Comparison of ENCODE assay signal across 24 cellular contexts in the genomic region with DNA sequence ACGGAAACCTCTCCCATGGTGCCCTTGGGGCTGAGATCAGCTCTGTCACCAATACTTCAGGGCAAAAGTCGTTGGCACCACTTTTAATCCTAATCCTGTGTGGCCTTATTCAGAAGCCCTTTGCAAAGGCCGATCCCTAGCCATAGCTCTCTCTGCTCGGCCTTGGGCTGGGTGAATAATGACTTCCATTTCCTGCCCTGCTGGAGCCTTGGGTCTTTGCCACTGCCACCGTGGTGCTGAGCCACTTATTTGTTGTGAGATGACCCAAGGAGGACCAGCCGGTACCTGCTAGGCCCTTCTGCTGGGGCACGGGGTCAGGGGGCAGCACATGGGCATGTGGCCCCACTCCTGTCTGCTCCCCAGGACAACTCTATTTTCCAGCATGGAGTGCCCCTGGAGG.
DNase-seq lines count a peak whose midpoint lies in the region; ATAC-seq and TF ChIP-seq lines count a peak whose summit lies in the region.
"Had no signal": no experiment of that assay in that cellular context is flagged by ENCODE, and none has a peak within 500 bp of the region (broad histone marks: within the 10 kb centered on the region; RNA-seq: fewer than 3 reads in every experiment).

No MANE protein-coding gene starts in this region.

- intact Hi-C loops in breast epithelium (cut with DNase I; ENCODE audit: low total_unique reads) (loop anchor here (5.0 to 10.0 kb wide), 2 partner anchors 1091 to 1451 kb away; no protein-coding TSS in a partner anchor), MCF 10A (cut with micrococcal nuclease) (no loop called here)
- intact Hi-C loops in activated CD4-positive, alpha-beta T cell treated with anti-CD3 and anti-CD28 coated beads for 36 hours (cut with DNase I, micrococcal nuclease) = no loop called here

- H3K27ac Mint-ChIP-seq in MCF 10A (ENCODE audit: low read depth, unreplicated experiment) = no peak overlapping the region
- H3K27ac Mint-ChIP-seq in activated CD4-positive, alpha-beta T cell treated with anti-CD3 and anti-CD28 coated beads for 36 hours = no peak overlapping the region
- H3K27ac Mint-ChIP-seq: activated CD8-positive, alpha-beta memory T cell treated with anti-CD3 and anti-CD28 coated beads, Interleukin-2, amount 10 ng/mL, durations not matched to agents 7 days and 5 days; IgD-negative memory B cell; naive thymus-derived CD4-positive, alpha-beta T cell; stimulated activated effector memory CD8-positive, alpha-beta T cell treated with anti-CD3 and anti-CD28 coated beads, Interleukin-12 subunit alpha, Interleukin-12 subunit beta, amount 100 ng/mL, for 72 hours; T-helper 2 cell treated with Interferon-gamma antibody and Interleukin-4, amounts not matched to agents 5 μg/mL and 100 μg/mL, for 36 hours had no signal

- DNase-seq in breast epithelium (ENCODE audit: low spot score in 2 of 2) (no peak), MCF 10A (ENCODE audit: unreplicated experiment) (no peak), iPS-NIHi7 (ENCODE audit: extremely low spot score) (peak; percentile 26), COLO829 (ENCODE audit: low spot score) (no peak), NCI-H2029 (lab: John Stamatoyannopoulos, UW) (no peak)
- DNase-seq in activated CD4-positive, alpha-beta T cell treated with anti-CD3 and anti-CD28 coated beads for 36 hours = no peak
- DNase-seq: activated CD4-positive, alpha-beta T cell treated with anti-CD3 and anti-CD28 coated beads, Interleukin-2, amount 50 U/mL, for 1 hour; activated CD8-positive, alpha-beta memory T cell treated with anti-CD3 and anti-CD28 coated beads, Interleukin-2, amount 10 ng/mL, durations not matched to agents 7 days and 5 days; activated naive CD4-positive, alpha-beta T cell treated with anti-CD3 and anti-CD28 coated beads, Interleukin-2, amount 50 U/mL, for 16 hours; Calu3; heart left ventricle; MM.1S; naive thymus-derived CD4-positive, alpha-beta T cell; NCI-H526; stimulated activated CD4-positive, alpha-beta T cell treated with anti-CD3 and anti-CD28 coated beads, Interleukin-2, amount 100 ng/mL, for 48 hours had no signal

- H3K4me1 Mint-ChIP-seq in MCF 10A (ENCODE audit: insufficient read depth, unreplicated experiment) = no peaks in the 10 kb centered on the region
- no peaks in the 10 kb centered on the region for H3K4me1 Mint-ChIP-seq in activated CD4-positive, alpha-beta T cell treated with anti-CD3 and anti-CD28 coated beads for 36 hours
- H3K4me1 Mint-ChIP-seq: activated CD8-positive, alpha-beta memory T cell treated with anti-CD3 and anti-CD28 coated beads, Interleukin-2, amount 10 ng/mL, durations not matched to agents 7 days and 5 days; central memory CD8-positive, alpha-beta T cell; naive thymus-derived CD4-positive, alpha-beta T cell; stimulated activated effector memory CD8-positive, alpha-beta T cell treated with anti-CD3 and anti-CD28 coated beads, Interleukin-12 subunit alpha, Interleukin-12 subunit beta, amount 100 ng/mL, for 72 hours had no signal

- H3K36me3 Mint-ChIP-seq in MCF 10A (ENCODE audit: insufficient read depth, unreplicated experiment) = no peaks in the 10 kb centered on the region
- H3K36me3 Mint-ChIP-seq in activated CD4-positive, alpha-beta T cell treated with anti-CD3 and anti-CD28 coated beads for 36 hours (ENCODE audit: low read depth) = no peaks in the 10 kb centered on the region
- H3K36me3 Mint-ChIP-seq: activated CD8-positive, alpha-beta memory T cell treated with anti-CD3 and anti-CD28 coated beads, Interleukin-2, amount 10 ng/mL, durations not matched to agents 7 days and 5 days; naive thymus-derived CD4-positive, alpha-beta T cell; stimulated activated effector memory CD8-positive, alpha-beta T cell treated with anti-CD3 and anti-CD28 coated beads, Interleukin-12 subunit alpha, Interleukin-12 subunit beta, amount 100 ng/mL, for 72 hours had no signal

- no peak for ATAC-seq in GM19351 (IDR thresholded peaks at IDR 0.05; ENCODE audit: unreplicated experiment)
- no peak for ATAC-seq in activated CD4-positive, alpha-beta T cell treated with anti-CD3 and anti-CD28 coated beads for 36 hours
- ATAC-seq: activated CD8-positive, alpha-beta memory T cell treated with anti-CD3 and anti-CD28 coated beads, Interleukin-2, amount 10 ng/mL, durations not matched to agents 7 days and 5 days; heart left ventricle; naive thymus-derived CD4-positive, alpha-beta T cell; stimulated activated effector memory CD8-positive, alpha-beta T cell treated with anti-CD3 and anti-CD28 coated beads, Interleukin-12 subunit alpha, Interleukin-12 subunit beta, amount 100 ng/mL, for 72 hours had no signal

- H3K4me3 Mint-ChIP-seq in MCF 10A (ENCODE audit: unreplicated experiment) = no peak overlapping the region
- no peak overlapping the region for H3K4me3 Mint-ChIP-seq in activated CD4-positive, alpha-beta T cell treated with anti-CD3 and anti-CD28 coated beads for 36 hours
- H3K4me3 Mint-ChIP-seq: activated CD8-positive, alpha-beta memory T cell treated with anti-CD3 and anti-CD28 coated beads, Interleukin-2, amount 10 ng/mL, durations not matched to agents 7 days and 5 days; central memory CD8-positive, alpha-beta T cell; IgD-negative memory B cell; naive thymus-derived CD4-positive, alpha-beta T cell; stimulated activated effector memory CD8-positive, alpha-beta T cell treated with anti-CD3 and anti-CD28 coated beads, Interleukin-12 subunit alpha, Interleukin-12 subunit beta, amount 100 ng/mL, for 72 hours; T-helper 2 cell treated with Interferon-gamma antibody and Interleukin-4, amounts not matched to agents 5 μg/mL and 100 μg/mL, for 36 hours had no signal

- BruUV-seq in MCF 10A (replicated peaks; lab: Mats Ljungman, UMichigan) = no TSS peak

- no peaks in the 10 kb centered on the region for H3K36me3 ChIP-seq in breast epithelium
- H3K36me3 ChIP-seq: BLaER1, heart left ventricle, ovary, right atrium auricular region had no signal

- TF ChIP-seq POLR2A in breast epithelium (IDR thresholded peaks at IDR 0.05) = no peak

- H3K27ac ChIP-seq in breast epithelium (peak overlapping the region; percentile 40 to 54), VCaP (peak overlapping the region; percentile 99)
- H3K27ac ChIP-seq: BLaER1, heart left ventricle, ovary, right atrium auricular region had no signal

- POLR2A ChIA-PET in MCF 10A (lab: Yijun Ruan, JAX) = no interaction called here
- POLR2A ChIA-PET in activated CD4-positive, alpha-beta T cell treated with anti-CD3 and anti-CD28 coated beads for 36 hours (lab: Charles Lee) = no interaction called here

- TF ChIP-seq CTCF in breast epithelium (IDR thresholded peaks at IDR 0.05) (no peak), MCF 10A (IDR thresholded peaks at IDR 0.05; ENCODE audit: unreplicated experiment) (no peak), VCaP (conservative IDR thresholded peaks at IDR 0.05) (no peak)

- peak overlapping the region in 1 of 3 donors; percentile 19 for H3K4me3 ChIP-seq in breast epithelium
- H3K4me3 ChIP-seq: BLaER1, heart left ventricle, ovary, right atrium auricular region had no signal

- CTCF ChIA-PET in MCF 10A (lab: Yijun Ruan, JAX) = interaction anchor here (0.6 kb wide), 1 partner anchor 1082 kb away, joined by 4 read pairs; no protein-coding TSS in a partner anchor
- CTCF ChIA-PET in activated CD4-positive, alpha-beta T cell treated with anti-CD3 and anti-CD28 coated beads for 36 hours (lab: Charles Lee) = no interaction called here

- H3K9me3 ChIP-seq in breast epithelium = no peaks in the 10 kb centered on the region
- H3K9me3 ChIP-seq: BLaER1, heart left ventricle, ovary, right atrium auricular region had no signal

- peaks cover 33% of the 10 kb centered on the region for H3K27me3 Mint-ChIP-seq in MCF 10A (ENCODE audit: insufficient read depth, unreplicated experiment)
- peaks cover 11% of the 10 kb centered on the region for H3K27me3 Mint-ChIP-seq in activated CD4-positive, alpha-beta T cell treated with anti-CD3 and anti-CD28 coated beads for 36 hours

- no peaks in the 10 kb centered on the region for H3K27me3 ChIP-seq in breast epithelium
- H3K27me3 ChIP-seq: BLaER1, ovary, right atrium auricular region had no signal

- H3K9me3 Mint-ChIP-seq in MCF 10A (ENCODE audit: unreplicated experiment) = no peaks in the 10 kb centered on the region
- no peaks in the 10 kb centered on the region for H3K9me3 Mint-ChIP-seq in activated CD4-positive, alpha-beta T cell treated with anti-CD3 and anti-CD28 coated beads for 36 hours (ENCODE audit: low read depth)
- H3K9me3 Mint-ChIP-seq: central memory CD8-positive, alpha-beta T cell; IgD-negative memory B cell; naive thymus-derived CD4-positive, alpha-beta T cell; stimulated activated effector memory CD8-positive, alpha-beta T cell treated with anti-CD3 and anti-CD28 coated beads, Interleukin-12 subunit alpha, Interleukin-12 subunit beta, amount 100 ng/mL, for 72 hours; T-helper 2 cell treated with Interferon-gamma antibody and Interleukin-4, amounts not matched to agents 5 μg/mL and 100 μg/mL, for 36 hours had no signal

- H3K4me1 ChIP-seq in breast epithelium = no peaks in the 10 kb centered on the region
- H3K4me1 ChIP-seq: BLaER1, heart left ventricle, right atrium auricular region had no signal
